ENCODE assay signal across 1 cellular context in the genomic region with DNA sequence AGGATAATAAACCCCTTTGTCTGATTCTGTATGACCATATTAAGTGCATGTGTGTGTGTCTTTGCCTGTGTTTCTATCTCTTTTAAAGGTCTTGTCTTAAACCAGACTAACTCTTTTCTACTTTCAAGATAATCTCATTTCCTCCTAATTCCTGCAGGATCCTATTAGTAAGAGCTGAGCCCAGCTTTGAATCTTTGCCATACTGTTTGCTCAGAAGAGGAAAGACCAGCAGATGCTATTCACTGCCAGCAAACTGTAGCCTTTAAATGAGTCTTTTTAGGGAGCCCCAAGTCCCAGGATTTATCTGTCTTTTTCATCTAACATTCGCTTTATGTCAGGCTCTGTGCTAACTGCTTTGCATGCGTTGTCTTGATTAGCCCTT.
TF ChIP-seq lines count a peak whose summit lies in the region.

No MANE protein-coding gene starts in this region.

TF ChIP-seq in SK-N-SH treated with all-trans-retinoic acid at 6 μM for 48 hours, 23 proteins besides CTCF, POLR2A, EP300 and RAD21 (continued from another document):
- TF ChIP-seq, protein P1, sequence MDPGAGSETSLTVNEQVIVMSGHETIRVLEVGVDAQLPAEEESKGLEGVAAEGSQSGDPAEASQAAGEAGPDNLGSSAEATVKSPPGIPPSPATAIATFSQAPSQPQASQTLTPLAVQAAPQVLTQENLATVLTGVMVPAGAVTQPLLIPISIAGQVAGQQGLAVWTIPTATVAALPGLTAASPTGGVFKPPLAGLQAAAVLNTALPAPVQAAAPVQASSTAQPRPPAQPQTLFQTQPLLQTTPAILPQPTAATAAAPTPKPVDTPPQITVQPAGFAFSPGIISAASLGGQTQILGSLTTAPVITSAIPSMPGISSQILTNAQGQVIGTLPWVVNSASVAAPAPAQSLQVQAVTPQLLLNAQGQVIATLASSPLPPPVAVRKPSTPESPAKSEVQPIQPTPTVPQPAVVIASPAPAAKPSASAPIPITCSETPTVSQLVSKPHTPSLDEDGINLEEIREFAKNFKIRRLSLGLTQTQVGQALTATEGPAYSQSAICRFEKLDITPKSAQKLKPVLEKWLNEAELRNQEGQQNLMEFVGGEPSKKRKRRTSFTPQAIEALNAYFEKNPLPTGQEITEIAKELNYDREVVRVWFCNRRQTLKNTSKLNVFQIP (CRISPR knock-in tag; IDR thresholded peaks at IDR 0.05; ENCODE audit: borderline replicate concordance, low read depth): no peak
- TF ChIP-seq ZFP3 (CRISPR knock-in tag; IDR thresholded peaks at IDR 0.05) (no peak), GLIS3 (CRISPR knock-in tag; IDR thresholded peaks at IDR 0.05) (no peak), RARB (CRISPR knock-in tag; IDR thresholded peaks at IDR 0.05) (no peak), ESRRG (CRISPR knock-in tag; IDR thresholded peaks at IDR 0.05) (no peak), TOX (CRISPR knock-in tag; IDR thresholded peaks at IDR 0.05; ENCODE audit: borderline replicate concordance) (no peak), BACH2 (CRISPR knock-in tag; IDR thresholded peaks at IDR 0.05; ENCODE audit: borderline replicate concordance) (no peak), ZFP30 (CRISPR knock-in tag; IDR thresholded peaks at IDR 0.05) (no peak)
- TF ChIP-seq, protein P2, sequence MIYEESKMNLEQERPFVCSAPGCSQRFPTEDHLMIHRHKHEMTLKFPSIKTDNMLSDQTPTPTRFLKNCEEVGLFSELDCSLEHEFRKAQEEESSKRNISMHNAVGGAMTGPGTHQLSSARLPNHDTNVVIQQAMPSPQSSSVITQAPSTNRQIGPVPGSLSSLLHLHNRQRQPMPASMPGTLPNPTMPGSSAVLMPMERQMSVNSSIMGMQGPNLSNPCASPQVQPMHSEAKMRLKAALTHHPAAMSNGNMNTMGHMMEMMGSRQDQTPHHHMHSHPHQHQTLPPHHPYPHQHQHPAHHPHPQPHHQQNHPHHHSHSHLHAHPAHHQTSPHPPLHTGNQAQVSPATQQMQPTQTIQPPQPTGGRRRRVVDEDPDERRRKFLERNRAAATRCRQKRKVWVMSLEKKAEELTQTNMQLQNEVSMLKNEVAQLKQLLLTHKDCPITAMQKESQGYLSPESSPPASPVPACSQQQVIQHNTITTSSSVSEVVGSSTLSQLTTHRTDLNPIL (CRISPR knock-in tag; IDR thresholded peaks at IDR 0.05; ENCODE audit: low read depth): no peak
TF ChIP-seq in SK-N-SH treated with all-trans-retinoic acid at 6 μM for 48 hours: peak in this region for 0.
